ENCODE assay signal across 11 cellular contexts in the genomic region with DNA sequence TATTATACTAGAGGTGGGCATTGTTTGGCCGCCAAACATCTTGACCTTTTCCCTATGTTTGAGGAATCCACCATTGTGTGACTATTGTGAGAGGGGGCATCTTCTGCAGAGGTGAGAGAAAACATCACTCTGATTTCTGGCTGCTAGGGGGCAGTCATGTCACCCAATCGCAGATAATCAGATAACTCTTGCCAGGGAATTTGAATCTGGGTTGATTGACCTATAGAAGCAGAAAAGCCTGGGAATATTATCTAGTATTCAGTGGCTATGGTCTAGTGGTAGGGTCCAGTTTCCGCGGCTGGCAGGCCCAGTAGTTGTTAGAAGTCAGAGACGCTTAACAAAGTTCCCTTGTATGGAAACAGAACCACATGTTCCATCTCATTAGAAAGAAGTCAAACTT.
A peak's percentile ranks its signal among the peaks of the same experiment; 100 is the strongest.
DNase-seq lines count a peak whose midpoint lies in the region; ATAC-seq, FAIRE-seq and TF ChIP-seq lines count a peak whose summit lies in the region.
"Had no signal": no experiment of that assay in that cellular context is flagged by ENCODE, and none has a peak within 500 bp of the region (broad histone marks: within the 10 kb centered on the region; RNA-seq: fewer than 3 reads in every experiment).

No MANE protein-coding gene starts in this region.

- no peaks in the 10 kb centered on the region for H3K36me3 ChIP-seq in DOHH2 (ENCODE audit: control insufficient read depth, low read length)
- H3K36me3 ChIP-seq in IMR-90 (ENCODE audit: control insufficient read depth, insufficient read depth, low read length), result no peaks in the 10 kb centered on the region
- no peaks in the 10 kb centered on the region for H3K36me3 ChIP-seq in GM12878 (ENCODE audit: control insufficient read depth in 2 of 2, insufficient read depth in 2 of 2, low read length in 1 of 2)
- H3K36me3 ChIP-seq in uterus, result no peaks in the 10 kb centered on the region
- H3K36me3 ChIP-seq: upper lobe of left lung had no signal

- dilution Hi-C loops in IMR-90 (cut with HindIII; ENCODE audit: low sequenced_read_pairs, unreplicated experiment), result no loop called here

- H4K91ac ChIP-seq in IMR-90 (ENCODE audit: insufficient read depth, low read depth, low read length), result no peak overlapping the region

- no peak for DNase-seq in IMR-90
- DNase-seq in GM12878 (ENCODE audit: low read depth, low spot score), result no peak
- peak; percentile 41 for DNase-seq in medulla oblongata (ENCODE audit: extremely low spot score)
- DNase-seq in NCI-H774 (lab: John Stamatoyannopoulos, UW), result no peak
- DNase-seq in NCI-H2029 treated with DMSO at 0.1 percent for 48 hours (lab: John Stamatoyannopoulos, UW), result no peak
- no peak for DNase-seq in uterus
- DNase-seq: activated CD8-positive, alpha-beta memory T cell treated with anti-CD3 and anti-CD28 coated beads, Interleukin-2, amount 50 U/mL, for 48 hours; NCI-H187; upper lobe of left lung had no signal

- no peak overlapping the region for H2BK120ac ChIP-seq in IMR-90 (ENCODE audit: low read depth, low read length)

- BruUV-seq in IMR-90 (replicated peaks; lab: Mats Ljungman, UMichigan), result no TSS peak
- no TSS peak for BruUV-seq in GM12878 (replicated peaks; lab: Mats Ljungman, UMichigan)

- no peak overlapping the region for H3K23ac ChIP-seq in IMR-90 (ENCODE audit: low read depth, low read length)

- no peak for ATAC-seq in IMR-90 (ENCODE audit: low read depth)
- ATAC-seq in GM12878, result 0 out of 3 replicates have a peak, but pooled peaks have one; percentile 41
- ATAC-seq in GM19328 (IDR thresholded peaks at IDR 0.05; ENCODE audit: unreplicated experiment), result no peak

- H3K27me3 ChIP-seq in DOHH2 (ENCODE audit: control insufficient read depth, low read length) (no peaks in the 10 kb centered on the region), IMR-90 (ENCODE audit: control insufficient read depth, insufficient read depth, low read length) (no peaks in the 10 kb centered on the region), GM12878 (replicated peaks in 1 of 2; ENCODE audit: control insufficient read depth in 2 of 2, insufficient read depth in 2 of 2, low read length in 1 of 2) (no peaks in the 10 kb centered on the region), uterus (no peaks in the 10 kb centered on the region)
- H3K27me3 ChIP-seq: upper lobe of left lung had no signal

- RAD21 ChIA-PET in GM12878 (lab: Charles Lee; ENCODE audit: unreplicated experiment), result no interaction called here

- TF ChIP-seq POLR2A in IMR-90 (IDR thresholded peaks at IDR 0.05; ENCODE audit: low read depth, low read length), result no peak
- no peak for TF ChIP-seq POLR2A in GM12878 (IDR thresholded peaks at IDR 0.05; ENCODE audit: low read depth, low read length)
- no peak for TF ChIP-seq POLR2A in uterus (IDR thresholded peaks at IDR 0.05)

- H3K4ac ChIP-seq in IMR-90 (ENCODE audit: low read depth, low read length), result no peak overlapping the region

- no peaks in the 10 kb centered on the region for H3F3A ChIP-seq in DOHH2 (ENCODE audit: control insufficient read depth, insufficient read depth)

- TF ChIP-seq RAD21 in IMR-90 (IDR thresholded peaks at IDR 0.05; ENCODE audit: low read length) (peak; percentile 37), GM12878 (IDR thresholded peaks at IDR 0.05; ENCODE audit: insufficient read depth, low read depth, low read length) (peak; percentile 39; the same call in 1 of the 2 replicates)

- no peak overlapping the region for H3K14ac ChIP-seq in IMR-90 (replicated peaks; ENCODE audit: low read depth, low read length)

- FAIRE-seq in GM12878 (lab: Jason Lieb, UNC), result no peak

- H3K79me1 ChIP-seq in IMR-90 (ENCODE audit: low read depth in 1 of 2, low read length in 2 of 2), result no peaks in the 10 kb centered on the region

- no peaks in the 10 kb centered on the region for H3K9me3 ChIP-seq in DOHH2 (ENCODE audit: control insufficient read depth, insufficient read depth, low read length)
- no peaks in the 10 kb centered on the region for H3K9me3 ChIP-seq in IMR-90 (ENCODE audit: control insufficient read depth, insufficient read depth, low read length)
- no peaks in the 10 kb centered on the region for H3K9me3 ChIP-seq in GM12878 (replicated peaks; ENCODE audit: control insufficient read depth, insufficient read depth, low read length)
- H3K9me3 ChIP-seq in uterus, result no peaks in the 10 kb centered on the region
- H3K9me3 ChIP-seq: upper lobe of left lung had no signal

- no peak overlapping the region for H2BK5ac ChIP-seq in IMR-90 (ENCODE audit: low read depth, low read length, poor library complexity, severe bottlenecking)

- no peak overlapping the region for H3K4me2 ChIP-seq in DOHH2 (ENCODE audit: low read length)
- no peak overlapping the region for H3K4me2 ChIP-seq in IMR-90 (ENCODE audit: low read depth, low read length)
- H3K4me2 ChIP-seq in GM12878 (ENCODE audit: control insufficient read depth, insufficient read depth), result no peak overlapping the region

- no peak overlapping the region for H2AK5ac ChIP-seq in IMR-90 (ENCODE audit: low read depth, low read length)

- H3K9ac ChIP-seq in IMR-90 (ENCODE audit: low read depth, low read length) (no peak overlapping the region), GM12878 (ENCODE audit: control insufficient read depth, insufficient read depth, low read length) (no peak overlapping the region)

- H3K27ac ChIP-seq in DOHH2 (ENCODE audit: low read depth, low read length), result no peak overlapping the region
- no peak overlapping the region for H3K27ac ChIP-seq in IMR-90 (ENCODE audit: insufficient read depth, low read length)
- H3K27ac ChIP-seq in GM12878 (ENCODE audit: control insufficient read depth, insufficient read depth), result no peak overlapping the region
- H3K27ac ChIP-seq in uterus, result no peak overlapping the region
- H3K27ac ChIP-seq: upper lobe of left lung had no signal

- no peak overlapping the region for H3K56ac ChIP-seq in IMR-90 (ENCODE audit: extremely low read depth, insufficient read depth, low read length)

- H3K4me1 ChIP-seq in DOHH2 (ENCODE audit: control insufficient read depth, low read length) (no peaks in the 10 kb centered on the region), IMR-90 (ENCODE audit: control insufficient read depth, insufficient read depth, low read length) (no peaks in the 10 kb centered on the region; the same call in 1 of the 2 replicates), GM12878 (ENCODE audit: control insufficient read depth, insufficient read depth, low read length) (no peaks in the 10 kb centered on the region), uterus (no peaks in the 10 kb centered on the region)
- H3K4me1 ChIP-seq: upper lobe of left lung had no signal

- 60% methylated on average over 1 of the region's 5 CpGs; no CpG with 5 or more reads in 1 of the 2 experiments for WGBS in IMR-90 (ENCODE audit: extremely low coverage in 2 of 2, insufficient read length in 1 of 2), 2 experiments
- 58% methylated on average over 5 of the region's 5 CpGs for WGBS in GM12878 (ENCODE audit: insufficient coverage, insufficient replicate concordance, low lambda C conversion rate, missing lambda C conversion rate)

- TF ChIP-seq EP300 in GM12878 (IDR thresholded peaks at IDR 0.05; ENCODE audit: borderline replicate concordance in 1 of 2, control insufficient read depth in 1 of 2, low read depth in 2 of 2, low read length in 2 of 2), result no peak

- no peak overlapping the region for H2BK15ac ChIP-seq in IMR-90 (ENCODE audit: low read depth, low read length)

- H4K5ac ChIP-seq in IMR-90 (ENCODE audit: low read depth, low read length), result no peak overlapping the region

- H4K8ac ChIP-seq in IMR-90 (ENCODE audit: low read depth in 2 of 2, low read length in 2 of 2), result no peak overlapping the region

- H2AFZ ChIP-seq in IMR-90 (replicated peaks; ENCODE audit: low read length, poor library complexity) (no peak overlapping the region), GM12878 (ENCODE audit: control insufficient read depth, low read depth, low read length) (no peak overlapping the region)

- SMC1A ChIA-PET in GM12878 (lab: Charles Lee; ENCODE audit: uncharacterized antibody, unreplicated experiment), result no interaction called here

- intact Hi-C loops in IMR-90 (cut with micrococcal nuclease) (no loop called here), GM12878 (cut with micrococcal nuclease; ENCODE audit: unreplicated experiment) (loop anchor here (10.0 kb wide), 2 partner anchors 318 to 568 kb away; no protein-coding TSS in a partner anchor), uterus (cut with DNase I; ENCODE audit: low total_unique reads) (no loop called here)

- H3K4me3 ChIP-seq in DOHH2 (ENCODE audit: low read length) (no peak overlapping the region), IMR-90 (ENCODE audit: insufficient read depth, low read depth, low read length) (no peak overlapping the region), GM12878 (no peak overlapping the region), uterus (no peak overlapping the region)
- H3K4me3 ChIP-seq: upper lobe of left lung had no signal

- no peak overlapping the region for H2BK20ac ChIP-seq in IMR-90 (ENCODE audit: low read depth, low read length)

- POLR2A ChIA-PET in IMR-90 (lab: Charles Lee; ENCODE audit: unreplicated experiment) (no interaction called here), GM12878 (lab: Charles Lee) (no interaction called here)

- no peaks in the 10 kb centered on the region for H3K79me2 ChIP-seq in DOHH2 (ENCODE audit: control insufficient read depth, low read length)
- H3K79me2 ChIP-seq in GM12878 (ENCODE audit: control insufficient read depth, insufficient read depth, low read length), result no peaks in the 10 kb centered on the region

- no peak overlapping the region for H2AK9ac ChIP-seq in IMR-90 (replicated peaks; ENCODE audit: low read depth, low read length, poor library complexity)

- H4K20me1 ChIP-seq in DOHH2 (ENCODE audit: control insufficient read depth, insufficient read depth, low read depth, low read length) (no peaks in the 10 kb centered on the region), IMR-90 (ENCODE audit: insufficient read depth, low read length) (no peaks in the 10 kb centered on the region), GM12878 (ENCODE audit: control insufficient read depth, insufficient read depth) (no peaks in the 10 kb centered on the region)

- peak; percentile 59 for TF ChIP-seq CTCF in DOHH2 (IDR thresholded peaks at IDR 0.05; ENCODE audit: low read depth, low read length, poor library complexity, severe bottlenecking)
- no peak for TF ChIP-seq CTCF in IMR-90 (conservative IDR thresholded peaks at IDR 0.05; ENCODE audit: low read depth, low read length)
- peak; percentile 30 to 38 (median 33); a peak in 5 of 6 replicates for TF ChIP-seq CTCF in GM12878 (IDR thresholded peaks at IDR 0.05 in 2 of 3, conservative IDR thresholded peaks at IDR 0.05 in 1 of 3; ENCODE audit: control insufficient read depth in 2 of 3, extremely low read depth in 1 of 3, insufficient read depth in 1 of 3, low read depth in 3 of 3, low read length in 3 of 3)
- TF ChIP-seq CTCF in uterus (IDR thresholded peaks at IDR 0.05), result no peak

- no peaks in the 10 kb centered on the region for H3K9me2 ChIP-seq in DOHH2 (replicated peaks; ENCODE audit: control insufficient read depth, low read length)

- no peak overlapping the region for H3K18ac ChIP-seq in IMR-90 (ENCODE audit: low read depth, low read length)

- in situ Hi-C loops in IMR-90 (cut with MboI; ENCODE audit: low sequenced_read_pairs) (no loop called here), GM12878 (cut with MboI) (no loop called here)

- H3K9me1 ChIP-seq in IMR-90 (ENCODE audit: insufficient read depth, low read length), result no peaks in the 10 kb centered on the region

- CTCF ChIA-PET in IMR-90 (lab: Yijun Ruan, JAX) (no interaction called here), GM12878 (lab: Yijun Ruan, JAX) (interaction anchor here (0.7 kb wide), 1 partner anchor 248 kb away, joined by 3 read pairs; no protein-coding TSS in a partner anchor)

Comparison
In these comparisons a context has a peak if more than half of its experiments do, and no peak if none do; other contexts are left out.
1. CTCF ChIP-seq: peak in DOHH2 (single experiment) and GM12878 (3 of 3); none in IMR-90 (single experiment) and uterus (0 of 4).